8 cellular contexts compared by ENCODE assay signal in the genomic region with DNA sequence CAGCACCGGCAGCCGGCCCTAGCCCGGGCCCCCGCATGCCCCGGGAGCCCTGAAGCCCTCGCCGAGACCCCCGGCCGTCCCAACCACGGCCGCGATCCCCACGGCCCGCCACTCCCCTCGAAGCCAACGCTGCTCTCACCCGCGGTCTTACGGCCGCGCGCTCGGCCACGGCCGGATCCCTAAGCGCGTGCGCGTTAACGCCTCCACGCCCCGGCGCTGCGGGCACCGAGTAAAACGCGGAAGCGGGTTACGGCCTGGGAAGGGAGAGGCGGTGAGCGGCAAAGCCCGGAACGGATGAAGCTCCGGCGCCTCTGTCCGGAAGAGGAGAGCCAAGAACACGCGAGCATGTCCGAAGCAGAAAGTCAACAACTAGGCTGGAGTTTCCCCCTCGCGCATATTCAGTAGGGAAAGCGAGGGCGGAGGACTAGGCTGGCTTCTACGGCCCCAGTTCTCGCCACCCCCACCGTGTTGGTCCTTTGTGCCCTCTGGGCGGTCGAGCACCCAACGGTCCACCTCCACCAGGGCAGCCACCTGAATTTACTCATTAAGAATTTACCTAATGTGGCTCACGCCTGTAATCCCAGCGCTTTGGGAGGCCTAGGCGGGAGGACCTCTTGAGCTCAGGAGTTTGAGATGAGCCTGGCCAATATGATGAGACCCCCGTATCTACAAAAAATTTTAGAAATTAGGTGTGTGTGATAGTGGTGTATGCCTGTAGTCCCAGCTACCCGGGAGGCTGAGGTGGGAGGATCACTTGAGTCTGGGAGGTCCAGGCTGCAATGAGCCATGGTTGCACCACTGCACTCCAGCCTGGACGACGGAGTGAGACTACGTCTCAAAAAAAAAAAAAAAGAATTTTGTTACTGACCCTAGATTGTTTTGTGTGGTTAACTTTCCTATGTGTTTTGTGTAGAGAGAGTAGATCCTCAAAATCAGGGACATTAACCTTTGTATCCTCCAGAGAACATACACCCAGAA. TPM values are rescaled to one million over a fixed set of nuclear protein-coding genes. Genes with fewer than 3 reads are reported as not detected.
A peak's percentile ranks its signal among the peaks of the same experiment; 100 is the strongest.
DNase-seq lines count a peak whose midpoint lies in the region; ATAC-seq and TF ChIP-seq lines count a peak whose summit lies in the region.

A gene (minus strand): TSS at position 169 of the 978 bp plus-strand sequence. CDS start 1,177 bp downstream, outside the sequence.

- TF ChIP-seq CTCF in dorsolateral prefrontal cortex (IDR thresholded peaks at IDR 0.05 in 54 of 56, conservative IDR thresholded peaks at IDR 0.05 in 2 of 56; ENCODE audit: low read depth in 1 of 56, partially characterized antibody in 56 of 56) (peak in 31 of 56 donors; percentile 6 to 58 (median 26)), right lobe of liver (IDR thresholded peaks at IDR 0.05) (peak in 1 of 4 donors; percentile 35)

- H3K27me3 ChIP-seq in dorsolateral prefrontal cortex (no peaks in the 10 kb centered on the region), right lobe of liver (no peaks in the 10 kb centered on the region)

- H3K9me3 ChIP-seq in right lobe of liver = peaks cover 0 to 2% (median 0%) of the 10 kb centered on the region in 4 donors

- H3K27ac Mint-ChIP-seq in activated CD4-positive, alpha-beta memory T cell treated with anti-CD3 and anti-CD28 coated beads for 36 hours = peak within 1 kb of the TSS; percentile 90

- peak; percentile 34 to 91 (median 84) for DNase-seq in C1 segment of cervical spinal cord (lab: John Stamatoyannopoulos, UW)
- peak; percentile 50 for DNase-seq in NCI-H82 treated with DMSO at 0.1 percent for 48 hours (lab: John Stamatoyannopoulos, UW; ENCODE audit: unreplicated experiment)
- peak; percentile 93 for DNase-seq in activated CD4-positive, alpha-beta memory T cell treated with anti-CD3 and anti-CD28 coated beads for 36 hours
- DNase-seq in dorsolateral prefrontal cortex = peak; percentile 73 to 92 (median 82)
- DNase-seq in right lobe of liver = peak; percentile 92 to 94 (median 93)
- peak; percentile 81 to 85 for DNase-seq in stimulated activated CD4-positive, alpha-beta T cell treated with anti-CD3 and anti-CD28 coated beads, Interleukin-4, amount 100 ng/mL, for 4 hours

- 16% methylated on average over 20 of the region's 67 CpGs for WGBS in right lobe of liver (ENCODE audit: insufficient coverage, low coverage, low lambda C conversion rate, missing lambda C conversion rate)

- H3K4me1 ChIP-seq in right lobe of liver = peaks cover 0 to 5% (median 3%) of the 10 kb centered on the region in 4 donors

- CTCF ChIA-PET in activated CD4-positive, alpha-beta memory T cell treated with anti-CD3 and anti-CD28 coated beads for 36 hours (lab: Charles Lee) = interaction anchor here (0.6 to 2.3 kb wide), 4 partner anchors 123 to 219 kb away, joined by 3 to 10 read pairs (median 8); a partner anchor contains a TSS

- TF ChIP-seq POLR2A in right lobe of liver (IDR thresholded peaks at IDR 0.05) = peak; percentile 94

- intact Hi-C loops in activated CD4-positive, alpha-beta memory T cell treated with anti-CD3 and anti-CD28 coated beads for 36 hours (cut with micrococcal nuclease) = loop anchor here (1.0 to 10.0 kb wide), 5 partner anchors 46 to 491 kb away; a partner anchor contains a TSS
- intact Hi-C loops in dorsolateral prefrontal cortex (cut with DNase I) = loop anchor here (1.0 to 10.0 kb wide), 9 partner anchors 102 to 474 kb away; a partner anchor contains a TSS
- intact Hi-C loops in right lobe of liver (cut with DNase I) = no loop called here

- H3K36me3 Mint-ChIP-seq in activated CD4-positive, alpha-beta memory T cell treated with anti-CD3 and anti-CD28 coated beads for 36 hours = peaks cover 16% of the 10 kb centered on the region

- H3K4me3 Mint-ChIP-seq in activated CD4-positive, alpha-beta memory T cell treated with anti-CD3 and anti-CD28 coated beads for 36 hours = peak within 1 kb of the TSS; percentile 97

- ATAC-seq in GM19395 (IDR thresholded peaks at IDR 0.05; ENCODE audit: unreplicated experiment) = peak; percentile 63
- ATAC-seq in HG03565 (IDR thresholded peaks at IDR 0.05; ENCODE audit: unreplicated experiment) = peak; percentile 68
- peak; percentile 92 to 95 (median 94) for ATAC-seq in right lobe of liver

- H3K36me3 ChIP-seq in right lobe of liver = peaks cover 0 to 5% (median 1%) of the 10 kb centered on the region in 4 donors

- H3K27ac ChIP-seq in dorsolateral prefrontal cortex (peak within 1 kb of the TSS in 56 of 59 donors; percentile 18 to 95 (median 84)), right lobe of liver (peak within 1 kb of the TSS; percentile 85 to 92 (median 90))

- no peaks in the 10 kb centered on the region for H3K9me3 Mint-ChIP-seq in activated CD4-positive, alpha-beta memory T cell treated with anti-CD3 and anti-CD28 coated beads for 36 hours

- POLR2A ChIA-PET in activated CD4-positive, alpha-beta memory T cell treated with anti-CD3 and anti-CD28 coated beads for 36 hours (lab: Charles Lee) = interaction anchor here (0.6 to 1.7 kb wide), 7 partner anchors 11 to 219 kb away, joined by 3 to 11 read pairs (median 5); a partner anchor contains a TSS

- peaks cover 28% of the 10 kb centered on the region for H3K4me1 Mint-ChIP-seq in activated CD4-positive, alpha-beta memory T cell treated with anti-CD3 and anti-CD28 coated beads for 36 hours (ENCODE audit: low read depth)

- H3K27me3 Mint-ChIP-seq in activated CD4-positive, alpha-beta memory T cell treated with anti-CD3 and anti-CD28 coated beads for 36 hours = no peaks in the 10 kb centered on the region

- H3K4me3 ChIP-seq in dorsolateral prefrontal cortex (peak within 1 kb of the TSS; percentile 57 to 95 (median 83)), right lobe of liver (peak within 1 kb of the TSS; percentile 68 to 72 (median 71))

RNA-seq across cellular contexts. Expression of the gene that starts here (rescaled TPM):
- 10 to 100 TPM; 33.7 to 39.4 TPM for total RNA-seq in activated CD4-positive, alpha-beta memory T cell treated with anti-CD3 and anti-CD28 coated beads for 36 hours
- total RNA-seq in dorsolateral prefrontal cortex (10 to 100 TPM; 39.7 to 81.1 (median 55.0) TPM), right lobe of liver (10 to 100 TPM; 17.3 to 29.3 (median 21.6) TPM)

Comparison
In these comparisons a context has a peak if more than half of its experiments do, and no peak if none do; other contexts are left out.
1. Peak in every context shown above with its lines: DNase-seq, ATAC-seq, H3K4me3 ChIP-seq and H3K27ac ChIP-seq.
2. intact Hi-C loops: an anchor here in activated CD4-positive, alpha-beta memory T cell treated with anti-CD3 and anti-CD28 coated beads for 36 hours (1.0 to 10.0 kb wide) and dorsolateral prefrontal cortex (1.0 to 10.0 kb wide); none called in right lobe of liver.